Comparison of ENCODE assay signal across 1 cellular context in the genomic region with DNA sequence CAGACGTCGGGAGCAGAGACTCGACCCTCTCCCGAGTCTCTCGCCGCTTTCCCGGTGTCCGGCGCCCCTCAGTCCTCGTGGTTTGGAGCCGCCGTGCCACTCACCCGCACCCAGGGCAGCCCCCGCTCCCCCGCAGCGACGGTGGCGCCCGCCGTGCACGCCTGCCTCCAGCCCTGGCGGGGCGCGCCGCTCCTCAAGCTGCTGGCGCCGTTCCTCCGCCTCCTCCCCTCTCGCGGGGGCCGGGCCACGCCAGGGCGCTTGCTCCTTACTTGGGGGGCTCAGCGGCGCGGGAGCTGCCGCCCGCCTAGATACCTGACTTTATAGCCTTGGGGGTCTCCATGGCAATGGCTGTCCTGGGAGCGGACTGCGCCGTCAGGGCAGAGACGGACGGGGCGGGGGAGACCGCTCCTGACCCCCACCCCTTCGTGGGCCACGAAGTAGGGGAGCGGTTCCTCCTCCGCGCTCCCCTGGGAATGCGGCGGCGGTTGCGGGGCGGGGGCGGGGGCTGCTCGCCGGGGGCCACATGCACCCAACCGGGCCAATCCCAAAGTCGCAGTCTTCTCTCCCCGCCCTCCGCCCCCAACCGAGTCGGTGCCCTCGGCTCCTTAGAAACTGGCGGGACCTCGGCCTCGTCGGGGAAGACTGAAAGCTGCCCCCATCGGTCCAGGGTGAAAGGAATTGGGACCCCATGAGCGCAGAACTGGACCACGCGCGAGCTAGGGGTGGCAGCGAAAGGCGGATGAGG.
TF ChIP-seq lines count a peak whose summit lies in the region.

A gene with protein sequence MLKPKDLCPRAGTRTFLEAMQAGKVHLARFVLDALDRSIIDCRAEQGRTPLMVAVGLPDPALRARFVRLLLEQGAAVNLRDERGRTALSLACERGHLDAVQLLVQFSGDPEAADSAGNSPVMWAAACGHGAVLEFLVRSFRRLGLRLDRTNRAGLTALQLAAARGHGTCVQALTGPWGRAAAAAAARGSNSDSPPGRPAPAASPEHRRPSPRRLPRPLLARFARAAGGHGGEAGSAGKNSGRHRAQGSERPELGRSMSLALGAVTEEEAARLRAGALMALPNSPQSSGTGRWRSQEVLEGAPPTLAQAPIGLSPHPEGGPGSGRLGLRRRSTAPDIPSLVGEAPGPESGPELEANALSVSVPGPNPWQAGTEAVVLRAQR (minus strand): TSS at position 195 of the 745 bp plus-strand sequence. CDS start 478 bp downstream, outside the sequence.

TF ChIP-seq in SK-N-SH, 30 proteins besides CTCF, POLR2A, EP300 and RAD21 (continued from another document):
- TF ChIP-seq, protein P1, sequence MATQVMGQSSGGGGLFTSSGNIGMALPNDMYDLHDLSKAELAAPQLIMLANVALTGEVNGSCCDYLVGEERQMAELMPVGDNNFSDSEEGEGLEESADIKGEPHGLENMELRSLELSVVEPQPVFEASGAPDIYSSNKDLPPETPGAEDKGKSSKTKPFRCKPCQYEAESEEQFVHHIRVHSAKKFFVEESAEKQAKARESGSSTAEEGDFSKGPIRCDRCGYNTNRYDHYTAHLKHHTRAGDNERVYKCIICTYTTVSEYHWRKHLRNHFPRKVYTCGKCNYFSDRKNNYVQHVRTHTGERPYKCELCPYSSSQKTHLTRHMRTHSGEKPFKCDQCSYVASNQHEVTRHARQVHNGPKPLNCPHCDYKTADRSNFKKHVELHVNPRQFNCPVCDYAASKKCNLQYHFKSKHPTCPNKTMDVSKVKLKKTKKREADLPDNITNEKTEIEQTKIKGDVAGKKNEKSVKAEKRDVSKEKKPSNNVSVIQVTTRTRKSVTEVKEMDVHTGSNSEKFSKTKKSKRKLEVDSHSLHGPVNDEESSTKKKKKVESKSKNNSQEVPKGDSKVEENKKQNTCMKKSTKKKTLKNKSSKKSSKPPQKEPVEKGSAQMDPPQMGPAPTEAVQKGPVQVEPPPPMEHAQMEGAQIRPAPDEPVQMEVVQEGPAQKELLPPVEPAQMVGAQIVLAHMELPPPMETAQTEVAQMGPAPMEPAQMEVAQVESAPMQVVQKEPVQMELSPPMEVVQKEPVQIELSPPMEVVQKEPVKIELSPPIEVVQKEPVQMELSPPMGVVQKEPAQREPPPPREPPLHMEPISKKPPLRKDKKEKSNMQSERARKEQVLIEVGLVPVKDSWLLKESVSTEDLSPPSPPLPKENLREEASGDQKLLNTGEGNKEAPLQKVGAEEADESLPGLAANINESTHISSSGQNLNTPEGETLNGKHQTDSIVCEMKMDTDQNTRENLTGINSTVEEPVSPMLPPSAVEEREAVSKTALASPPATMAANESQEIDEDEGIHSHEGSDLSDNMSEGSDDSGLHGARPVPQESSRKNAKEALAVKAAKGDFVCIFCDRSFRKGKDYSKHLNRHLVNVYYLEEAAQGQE (IDR thresholded peaks at IDR 0.05; ENCODE audit: low read depth, low read length), result no peak
- TF ChIP-seq MXI1 (IDR thresholded peaks at IDR 0.05; ENCODE audit: low read depth, low read length) (no peak), SIN3A (IDR thresholded peaks at IDR 0.05; ENCODE audit: borderline replicate concordance, low read depth, low read length) (no peak), ELF1 (IDR thresholded peaks at IDR 0.05) (no peak), NFIC (IDR thresholded peaks at IDR 0.05; ENCODE audit: borderline replicate concordance) (no peak)
TF ChIP-seq in SK-N-SH: peak in this region for 0.
